10 cellular contexts compared by ENCODE assay signal in genomic region chr2:30293303-30293912, GRCh38.
DNase-seq lines count a peak whose midpoint lies in the region; ATAC-seq and TF ChIP-seq lines count a peak whose summit lies in the region.
"Had no signal": no experiment of that assay in that cellular context is flagged by ENCODE, and none has a peak within 500 bp of the region (broad histone marks: within the 10 kb centered on the region; RNA-seq: fewer than 3 reads in every experiment).

No MANE protein-coding gene starts in this region.

- peaks cover 49 to 76% of the 10 kb centered on the region in 2 donors for H3K4me1 Mint-ChIP-seq in stimulated activated naive B cell treated with anti-CD40 and anti-IgM and Interleukin-4, amounts not matched to agents 10 μg/mL and 1 μg/mL and 100 μg/mL, for 72 hours
- H3K4me1 Mint-ChIP-seq in glutamatergic neuron (ENCODE audit: low read depth, unreplicated experiment) = peaks cover 7% of the 10 kb centered on the region

- H3K4me3 Mint-ChIP-seq in stimulated activated naive B cell treated with anti-CD40 and anti-IgM and Interleukin-4, amounts not matched to agents 10 μg/mL and 1 μg/mL and 100 μg/mL, for 72 hours = peak overlapping the region in 1 of 2 donors; percentile 28
- H3K4me3 Mint-ChIP-seq in glutamatergic neuron (ENCODE audit: unreplicated experiment) = no peak overlapping the region

- H3K27ac Mint-ChIP-seq in stimulated activated naive B cell treated with anti-CD40 and anti-IgM and Interleukin-4, amounts not matched to agents 10 μg/mL and 1 μg/mL and 100 μg/mL, for 72 hours = peak overlapping the region; percentile 96
- no peak overlapping the region for H3K27ac Mint-ChIP-seq in glutamatergic neuron (ENCODE audit: unreplicated experiment)

- H3K4me3 ChIP-seq in fibroblast of pulmonary artery (replicated peaks; ENCODE audit: low read depth, low read length) = no peak overlapping the region

- POLR2A ChIA-PET in RWPE1 (lab: Yijun Ruan, JAX; ENCODE audit: low non-redundant PET) = no interaction called here

- DNase-seq in DMS 273 (lab: John Stamatoyannopoulos, UW; ENCODE audit: unreplicated experiment) = peak; percentile 15
- no peak for DNase-seq in DMS 273 treated with DMSO at 0.1 percent for 48 hours (lab: John Stamatoyannopoulos, UW)
- peak; percentile 24 for DNase-seq in RWPE1 (ENCODE audit: low spot score)
- DNase-seq in fibroblast of pulmonary artery (ENCODE audit: low read depth) = peak; percentile 52
- DNase-seq in stimulated activated naive B cell treated with anti-CD40 and anti-IgM and Interleukin-4, amounts not matched to agents 10 μg/mL and 1 μg/mL and 100 μg/mL, for 72 hours = no peak
- DNase-seq in glutamatergic neuron = no peak
- no peak for DNase-seq in NCI-H2107 treated with DMSO at 0.1 percent for 48 hours (lab: John Stamatoyannopoulos, UW; ENCODE audit: unreplicated experiment)
- DNase-seq: activated CD8-positive, alpha-beta memory T cell treated with anti-CD3 and anti-CD28 coated beads, Interleukin-2, amount 50 U/mL, for 48 hours had no signal

- CTCF ChIA-PET in RWPE1 (lab: Yijun Ruan, JAX) = no interaction called here

- TF ChIP-seq CTCF in RWPE1 (conservative IDR thresholded peaks at IDR 0.05; ENCODE audit: low read depth) = no peak
- no peak for TF ChIP-seq CTCF in fibroblast of pulmonary artery (IDR thresholded peaks at IDR 0.05; ENCODE audit: low read length, missing control alignments)
- TF ChIP-seq CTCF in glutamatergic neuron (IDR thresholded peaks at IDR 0.05; ENCODE audit: partially characterized antibody, unreplicated experiment) = no peak

- peak; percentile 67 to 74 for ATAC-seq in stimulated activated naive B cell treated with anti-CD40 and anti-IgM and Interleukin-4, amounts not matched to agents 10 μg/mL and 1 μg/mL and 100 μg/mL, for 72 hours (replicated peaks)
- ATAC-seq in HG03025 (IDR thresholded peaks at IDR 0.05; ENCODE audit: low FRiP score, unreplicated experiment) = no peak

- H3K27ac ChIP-seq in RWPE1 = no peak overlapping the region
- H3K27ac ChIP-seq: 22Rv1 had no signal

- H3K27me3 Mint-ChIP-seq in stimulated activated naive B cell treated with anti-CD40 and anti-IgM and Interleukin-4, amounts not matched to agents 10 μg/mL and 1 μg/mL and 100 μg/mL, for 72 hours = no peaks in the 10 kb centered on the region
- no peaks in the 10 kb centered on the region for H3K27me3 Mint-ChIP-seq in glutamatergic neuron (ENCODE audit: unreplicated experiment)

- peaks cover 3 to 7% of the 10 kb centered on the region in 2 donors for H3K36me3 Mint-ChIP-seq in stimulated activated naive B cell treated with anti-CD40 and anti-IgM and Interleukin-4, amounts not matched to agents 10 μg/mL and 1 μg/mL and 100 μg/mL, for 72 hours
- no peaks in the 10 kb centered on the region for H3K36me3 Mint-ChIP-seq in glutamatergic neuron (ENCODE audit: unreplicated experiment)

- H3K9me3 Mint-ChIP-seq in stimulated activated naive B cell treated with anti-CD40 and anti-IgM and Interleukin-4, amounts not matched to agents 10 μg/mL and 1 μg/mL and 100 μg/mL, for 72 hours = peaks cover 8% of the 10 kb centered on the region in 2 donors
- no peaks in the 10 kb centered on the region for H3K9me3 Mint-ChIP-seq in glutamatergic neuron (ENCODE audit: unreplicated experiment)

Comparison
In these comparisons a context has a peak if more than half of its experiments do, and no peak if none do; other contexts are left out.
1. DNase-seq: peak in DMS 273 (single experiment), RWPE1 (single experiment) and fibroblast of pulmonary artery (single experiment); none in DMS 273 treated with DMSO at 0.1 percent for 48 hours (single experiment), stimulated activated naive B cell treated with anti-CD40 and anti-IgM and Interleukin-4, amounts not matched to agents 10 μg/mL and 1 μg/mL and 100 μg/mL, for 72 hours (single experiment), glutamatergic neuron (single experiment) and NCI-H2107 treated with DMSO at 0.1 percent for 48 hours (single experiment).